Comparison of ENCODE assay signal across 9 cellular contexts in genomic region chr3:184300377-184300717, GRCh38. TPM values are rescaled to one million over a fixed set of nuclear protein-coding genes. Genes with fewer than 3 reads are reported as not detected.
DNase-seq lines count a peak whose midpoint lies in the region; ATAC-seq and TF ChIP-seq lines count a peak whose summit lies in the region.
"Had no signal": no experiment of that assay in that cellular context is flagged by ENCODE, and none has a peak within 500 bp of the region (broad histone marks: within the 10 kb centered on the region; RNA-seq: fewer than 3 reads in every experiment).

No MANE protein-coding gene starts in this region.

- intact Hi-C loops in esophagus muscularis mucosa (cut with DNase I) (loop anchor here (5.0 kb wide), 1 partner anchor 42 kb away; no protein-coding TSS in a partner anchor), left colon (cut with DNase I, micrococcal nuclease) (no loop called here)

- H3K4me3 Mint-ChIP-seq in T-helper 1 cell treated with Interleukin-12 subunit alpha and Interleukin-12 subunit beta and Interleukin-4 antibody, amounts not matched to agents 30 μg/mL and 1 μg/mL, for 36 hours = peak overlapping the region; percentile 98

- H3K4me3 ChIP-seq in esophagus muscularis mucosa (peak overlapping the region in 3 of 4 donors; percentile 81 to 90 (median 84)), skeletal muscle cell (ENCODE audit: low read depth, low read length) (peak overlapping the region; percentile 96)

- no peaks in the 10 kb centered on the region for H3K9me3 Mint-ChIP-seq in T-helper 1 cell treated with Interleukin-12 subunit alpha and Interleukin-12 subunit beta and Interleukin-4 antibody, amounts not matched to agents 30 μg/mL and 1 μg/mL, for 36 hours

- H3K9me3 ChIP-seq in esophagus muscularis mucosa = no peaks in the 10 kb centered on the region

- TF ChIP-seq CTCF in esophagus muscularis mucosa (IDR thresholded peaks at IDR 0.05) = no peak

- no peaks in the 10 kb centered on the region for H3K27me3 Mint-ChIP-seq in T-helper 1 cell treated with Interleukin-12 subunit alpha and Interleukin-12 subunit beta and Interleukin-4 antibody, amounts not matched to agents 30 μg/mL and 1 μg/mL, for 36 hours (ENCODE audit: low read depth)

- H3K36me3 ChIP-seq in esophagus muscularis mucosa = peaks cover 40 to 53% (median 51%) of the 10 kb centered on the region in 4 donors

- DNase-seq in T-helper 1 cell (no peak), RPMI7951 (ENCODE audit: low read depth) (peak; percentile 73), esophagus muscularis mucosa (ENCODE audit: extremely low spot score) (no peak), skeletal muscle cell (ENCODE audit: low read depth) (no peak), left colon (no peak)

- 85% methylated on average over 3 of the region's 3 CpGs for WGBS in esophagus muscularis mucosa

- TF ChIP-seq EP300 in esophagus muscularis mucosa (IDR thresholded peaks at IDR 0.05) = no peak

- H3K4me1 ChIP-seq in esophagus muscularis mucosa = peaks cover 14 to 37% (median 23%) of the 10 kb centered on the region in 4 donors

- peaks cover 42% of the 10 kb centered on the region for H3K36me3 Mint-ChIP-seq in T-helper 1 cell treated with Interleukin-12 subunit alpha and Interleukin-12 subunit beta and Interleukin-4 antibody, amounts not matched to agents 30 μg/mL and 1 μg/mL, for 36 hours (ENCODE audit: low read depth)

- H3K4me1 Mint-ChIP-seq in T-helper 1 cell treated with Interleukin-12 subunit alpha and Interleukin-12 subunit beta and Interleukin-4 antibody, amounts not matched to agents 30 μg/mL and 1 μg/mL, for 36 hours (ENCODE audit: low read depth) = peaks cover 17% of the 10 kb centered on the region

- H3K27ac Mint-ChIP-seq in T-helper 1 cell treated with Interleukin-12 subunit alpha and Interleukin-12 subunit beta and Interleukin-4 antibody, amounts not matched to agents 30 μg/mL and 1 μg/mL, for 36 hours = no peak overlapping the region

- peak overlapping the region in 1 of 4 donors; percentile 78 for H3K27ac ChIP-seq in esophagus muscularis mucosa (replicated peaks in 1 of 4)

- no peaks in the 10 kb centered on the region for H3K27me3 ChIP-seq in esophagus muscularis mucosa

- ATAC-seq in GM21423 (IDR thresholded peaks at IDR 0.05; ENCODE audit: unreplicated experiment) (no peak), left colon (no peak), HG03378 (IDR thresholded peaks at IDR 0.05; ENCODE audit: unreplicated experiment) (no peak)

- no peak for TF ChIP-seq POLR2A in esophagus muscularis mucosa (IDR thresholded peaks at IDR 0.05; ENCODE audit: low read depth)

RNA-seq across cellular contexts. Expression of gene PSMD2, which starts 1.3 kb away (rescaled TPM):
- 542 and 803 TPM in 2 replicates for total RNA-seq in RPMI7951 (2014; rRNA removed; shearing (Covaris generic))
- 100 to 1,000 TPM; 252 to 356 (median 274) TPM for total RNA-seq in esophagus muscularis mucosa
- 100 to 1,000 TPM; 174 to 187 TPM for total RNA-seq in left colon

RNA-seq across cellular contexts. Expression of gene EIF4G1, which starts 14.1 kb away (rescaled TPM):
- total RNA-seq in RPMI7951 (2014; rRNA removed; shearing (Covaris generic)) = 164 and 173 TPM in 2 replicates
- total RNA-seq in esophagus muscularis mucosa (100 to 1,000 TPM; 291 to 418 (median 360) TPM), left colon (100 to 1,000 TPM; 245 to 322 TPM)

RNA-seq across cellular contexts. Expression of gene ECE2, which starts 24.5 kb away (rescaled TPM):
- not detected in 2 replicates for total RNA-seq in RPMI7951 (2014; rRNA removed; shearing (Covaris generic))
- total RNA-seq in esophagus muscularis mucosa (under 1 TPM; 0.42 to 0.69 (median 0.56) TPM), left colon (under 1 TPM; 0.20 to 0.24 TPM)
- total RNA-seq: esophagus mucosa had no signal

RNA-seq across cellular contexts. Expression of gene FAM131A, which starts 37.1 kb away (rescaled TPM):
- 10.6 and 12.0 TPM in 2 replicates for total RNA-seq in RPMI7951 (2014; rRNA removed; shearing (Covaris generic))
- 10 to 100 TPM; 40.3 to 71.0 (median 59.9) TPM for total RNA-seq in esophagus muscularis mucosa
- 10 to 100 TPM; 16.2 to 20.9 TPM for total RNA-seq in left colon

RNA-seq across cellular contexts. Expression of gene CAMK2N2, which starts 39.0 kb away (rescaled TPM):
- 0.29 and 0.96 TPM in 2 replicates for total RNA-seq in RPMI7951 (2014; rRNA removed; shearing (Covaris generic))
- total RNA-seq in esophagus muscularis mucosa (not detected), left colon (under 1 TPM in 1 of 2 donors, not detected in 1; 0.39 TPM)
